In genomic region chr5:137142371-137143243, GRCh38 we compare ENCODE assay signal across 8 cellular contexts.
A peak's percentile ranks its signal among the peaks of the same experiment; 100 is the strongest.
DNase-seq lines count a peak whose midpoint lies in the region; ATAC-seq and TF ChIP-seq lines count a peak whose summit lies in the region.

No MANE protein-coding gene starts in this region.

- peaks cover 5% of the 10 kb centered on the region for H3K4me1 ChIP-seq in body of pancreas
- no peaks in the 10 kb centered on the region for H3K4me1 ChIP-seq in psoas muscle
- peaks cover 2% of the 10 kb centered on the region for H3K4me1 ChIP-seq in mesendoderm (ENCODE audit: control insufficient read depth, low read depth, low read length)

- H4K5ac ChIP-seq in mesendoderm (ENCODE audit: low read length): no peak overlapping the region

- ATAC-seq in GM19025 (IDR thresholded peaks at IDR 0.05; ENCODE audit: low read depth, unreplicated experiment) (peak; percentile 66), HG03196 (IDR thresholded peaks at IDR 0.05; ENCODE audit: unreplicated experiment) (peak; percentile 65), body of pancreas (peak; percentile 45), psoas muscle (peak in 2 of 4 donors; percentile 39 to 70)

- DNase-seq in body of pancreas (peak in 3 of 4 donors; percentile 23 to 28 (median 23)), psoas muscle (peak; percentile 50 to 60), NCI-H1105 (lab: John Stamatoyannopoulos, UW) (no peak), GDM1 (lab: John Stamatoyannopoulos, UW) (no peak), germinal center (ENCODE audit: low spot score) (no peak), mesendoderm (no peak)

- H3K79me1 ChIP-seq in mesendoderm (ENCODE audit: low read length): no peaks in the 10 kb centered on the region

- H3K23ac ChIP-seq in mesendoderm (ENCODE audit: low read length): no peak overlapping the region

- intact Hi-C loops in body of pancreas (cut with DNase I) (no loop called here), psoas muscle (cut with DNase I) (no loop called here)

- no peak overlapping the region for H2BK120ac ChIP-seq in mesendoderm (ENCODE audit: low read depth, low read length)

- no peak overlapping the region for H3K27ac ChIP-seq in body of pancreas
- no peak overlapping the region for H3K27ac ChIP-seq in psoas muscle
- H3K27ac ChIP-seq in mesendoderm (ENCODE audit: low read depth, low read length): no peak overlapping the region

- TF ChIP-seq CTCF in body of pancreas (IDR thresholded peaks at IDR 0.05): no peak
- TF ChIP-seq CTCF in psoas muscle (IDR thresholded peaks at IDR 0.05): no peak

- no peaks in the 10 kb centered on the region for H3K9me3 ChIP-seq in body of pancreas
- no peaks in the 10 kb centered on the region for H3K9me3 ChIP-seq in psoas muscle

- H3K4me3 ChIP-seq in body of pancreas: no peak overlapping the region
- no peak overlapping the region for H3K4me3 ChIP-seq in psoas muscle
- no peak overlapping the region for H3K4me3 ChIP-seq in mesendoderm (ENCODE audit: low read length)

- no peak overlapping the region for H2AK5ac ChIP-seq in mesendoderm (ENCODE audit: low read length)

- no peaks in the 10 kb centered on the region for H3K27me3 ChIP-seq in body of pancreas
- H3K27me3 ChIP-seq in psoas muscle (ENCODE audit: insufficient read depth in 3 of 3, low read length in 2 of 3): no peaks in the 10 kb centered on the region
- H3K27me3 ChIP-seq in mesendoderm (ENCODE audit: insufficient read depth, low read length, poor library complexity): no peaks in the 10 kb centered on the region

- H3K36me3 ChIP-seq in body of pancreas (replicated peaks in 1 of 2; ENCODE audit: insufficient read depth in 1 of 2, low read depth in 2 of 2): no peaks in the 10 kb centered on the region
- no peaks in the 10 kb centered on the region for H3K36me3 ChIP-seq in psoas muscle (ENCODE audit: insufficient read depth in 1 of 2, low read depth in 1 of 2)
- H3K36me3 ChIP-seq in mesendoderm (ENCODE audit: control insufficient read depth, insufficient read depth, low read length): no peaks in the 10 kb centered on the region

- no peak overlapping the region for H3K18ac ChIP-seq in mesendoderm (ENCODE audit: low read length)

- H4K8ac ChIP-seq in mesendoderm (ENCODE audit: low read depth, low read length): no peak overlapping the region

- no peaks in the 10 kb centered on the region for H3K79me2 ChIP-seq in mesendoderm (ENCODE audit: control insufficient read depth, insufficient read depth, low read length)

- no peak for TF ChIP-seq POLR2A in body of pancreas (IDR thresholded peaks at IDR 0.05)

- H3K56ac ChIP-seq in mesendoderm (ENCODE audit: low read length): no peak overlapping the region

- H2BK15ac ChIP-seq in mesendoderm (replicated peaks; ENCODE audit: low read depth): no peak overlapping the region

- no peak overlapping the region for H3K4me2 ChIP-seq in mesendoderm (ENCODE audit: low read length)

- 80 to 92% methylated on average over 3 to 5 of the region's 5 CpGs for WGBS in body of pancreas, 2 donors
- 47 to 57% (median 57%) methylated on average over 5 of the region's 5 CpGs for whole genome bisulfite sequencing in psoas muscle, 3 donors
- no CpG with 5 or more reads among the region's 5 CpGs for WGBS in mesendoderm (ENCODE audit: extremely low coverage, insufficient coverage, low lambda C conversion rate)

- H3K4ac ChIP-seq in mesendoderm (ENCODE audit: low read depth, low read length): no peak overlapping the region

- H3K9ac ChIP-seq in mesendoderm (ENCODE audit: low read length): no peak overlapping the region

- no peak overlapping the region for H2BK5ac ChIP-seq in mesendoderm (ENCODE audit: low read length)

Comparison
In these comparisons a context has a peak if more than half of its experiments do, and no peak if none do; other contexts are left out.
1. DNase-seq: peak in body of pancreas (3 of 4) and psoas muscle (2 of 2); none in NCI-H1105 (single experiment), GDM1 (single experiment), germinal center (single experiment) and mesendoderm (single experiment).